Comparison of ENCODE assay signal across 8 cellular contexts in the genomic region with DNA sequence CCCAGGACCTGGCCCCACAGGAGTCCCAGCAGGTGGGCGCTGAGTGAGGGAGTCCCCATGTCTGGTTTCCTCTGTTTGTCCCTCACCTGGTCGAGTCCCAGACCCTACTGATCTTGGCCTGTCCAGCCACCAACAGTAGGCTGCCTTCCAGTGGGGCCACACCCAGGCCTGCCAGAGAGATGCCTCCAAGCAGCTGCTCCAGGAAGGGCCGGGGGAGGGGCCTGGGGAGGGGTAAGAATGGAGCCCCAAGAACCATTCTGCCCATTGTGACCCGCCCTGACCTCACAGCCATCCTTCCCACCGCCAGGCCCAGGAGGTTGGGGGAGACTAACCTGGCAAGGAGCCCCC. TPM values are rescaled to one million over a fixed set of nuclear protein-coding genes. Genes with fewer than 3 reads are reported as not detected.
A peak's percentile ranks its signal among the peaks of the same experiment; 100 is the strongest.
DNase-seq lines count a peak whose midpoint lies in the region; ATAC-seq and TF ChIP-seq lines count a peak whose summit lies in the region.

No MANE protein-coding gene starts in this region.

- H3K4me1 Mint-ChIP-seq in activated CD4-positive, alpha-beta T cell treated with anti-CD3 and anti-CD28 coated beads, Interleukin-2, amount 10 ng/mL, durations not matched to agents 24 days and 14 days, result peaks cover 12% of the 10 kb centered on the region
- H3K4me1 Mint-ChIP-seq in activated naive CD8-positive, alpha-beta T cell (ENCODE audit: low read depth), result peaks cover 14% of the 10 kb centered on the region

- TF ChIP-seq CTCF in kidney epithelial cell (IDR thresholded peaks at IDR 0.05; ENCODE audit: insufficient read depth, low read length, poor library complexity, severe bottlenecking), result no peak

- H3K4me3 ChIP-seq in kidney epithelial cell (ENCODE audit: low read depth, low read length), result peak overlapping the region; percentile 50

- ATAC-seq in HG02571 (IDR thresholded peaks at IDR 0.05; ENCODE audit: unreplicated experiment), result no peak
- no peak for ATAC-seq in GM18858 (IDR thresholded peaks at IDR 0.05; ENCODE audit: unreplicated experiment)

- no peaks in the 10 kb centered on the region for H3K36me3 Mint-ChIP-seq in activated CD4-positive, alpha-beta T cell treated with anti-CD3 and anti-CD28 coated beads, Interleukin-2, amount 10 ng/mL, durations not matched to agents 24 days and 14 days (ENCODE audit: low read depth)
- H3K36me3 Mint-ChIP-seq in activated naive CD8-positive, alpha-beta T cell, result no peaks in the 10 kb centered on the region

- H3K27ac Mint-ChIP-seq in activated CD4-positive, alpha-beta T cell treated with anti-CD3 and anti-CD28 coated beads, Interleukin-2, amount 10 ng/mL, durations not matched to agents 24 days and 14 days, result peak overlapping the region; percentile 80
- no peak overlapping the region for H3K27ac Mint-ChIP-seq in activated naive CD8-positive, alpha-beta T cell

- peaks cover 19% of the 10 kb centered on the region for H3K27me3 Mint-ChIP-seq in activated CD4-positive, alpha-beta T cell treated with anti-CD3 and anti-CD28 coated beads, Interleukin-2, amount 10 ng/mL, durations not matched to agents 24 days and 14 days
- H3K27me3 Mint-ChIP-seq in activated naive CD8-positive, alpha-beta T cell, result peaks cover 3% of the 10 kb centered on the region

- H3K36me3 ChIP-seq in kidney epithelial cell (ENCODE audit: control insufficient read depth, insufficient read depth, low read length), result no peaks in the 10 kb centered on the region

- no peaks in the 10 kb centered on the region for H3K9me3 Mint-ChIP-seq in activated CD4-positive, alpha-beta T cell treated with anti-CD3 and anti-CD28 coated beads, Interleukin-2, amount 10 ng/mL, durations not matched to agents 24 days and 14 days
- no peaks in the 10 kb centered on the region for H3K9me3 Mint-ChIP-seq in activated naive CD8-positive, alpha-beta T cell (ENCODE audit: low read depth)

- peak overlapping the region; percentile 83 for H3K4me3 Mint-ChIP-seq in activated CD4-positive, alpha-beta T cell treated with anti-CD3 and anti-CD28 coated beads, Interleukin-2, amount 10 ng/mL, durations not matched to agents 24 days and 14 days
- peak overlapping the region; percentile 84 for H3K4me3 Mint-ChIP-seq in activated naive CD8-positive, alpha-beta T cell

- no peak for DNase-seq in activated CD4-positive, alpha-beta T cell treated with anti-CD3 and anti-CD28 coated beads, Interleukin-2, amount 10 ng/mL, durations not matched to agents 24 days and 14 days
- no peak for DNase-seq in activated CD4-positive, alpha-beta T cell treated with anti-CD3 and anti-CD28 coated beads, Interleukin-2, amount 50 U/mL, for 48 hours
- no peak for DNase-seq in kidney epithelial cell (ENCODE audit: low read depth)
- DNase-seq in central memory CD4-positive, alpha-beta T cell, result no peak

- no peaks in the 10 kb centered on the region for H3K27me3 ChIP-seq in kidney epithelial cell (ENCODE audit: control insufficient read depth, insufficient read depth, low read length)

- H3K27ac ChIP-seq in temporal lobe (ENCODE audit: low read depth, low read length), result peak overlapping the region; percentile 11

- intact Hi-C loops in activated CD4-positive, alpha-beta T cell treated with anti-CD3 and anti-CD28 coated beads, Interleukin-2, amount 10 ng/mL, durations not matched to agents 24 days and 14 days (cut with micrococcal nuclease), result loop anchor here (1.0 to 10.0 kb wide), 7 partner anchors 13 to 407 kb away; partner anchors contain the start of genes CACNA1G and RSAD1

RNA-seq across cellular contexts. Expression of gene SPATA20, which starts 0.7 kb away (rescaled TPM):
- 21.6 and 22.4 TPM in 2 replicates for total RNA-seq in activated CD4-positive, alpha-beta T cell treated with anti-CD3 and anti-CD28 coated beads, Interleukin-2, amount 10 ng/mL, durations not matched to agents 24 days and 14 days
- total RNA-seq in kidney epithelial cell (58.9 and 79.4 TPM in 2 replicates), temporal lobe (16.2 TPM)

RNA-seq across cellular contexts. Expression of gene CACNA1G, which starts 12.8 kb away (rescaled TPM):
- total RNA-seq in activated CD4-positive, alpha-beta T cell treated with anti-CD3 and anti-CD28 coated beads, Interleukin-2, amount 10 ng/mL, durations not matched to agents 24 days and 14 days, result 0.07 TPM in 1 of 2 replicates, not detected in the other
- total RNA-seq in kidney epithelial cell (0.07 TPM in 1 of 2 replicates, not detected in the other), temporal lobe (8.9 TPM)

RNA-seq across cellular contexts. Expression of gene EPN3, which starts 15.2 kb away (rescaled TPM):
- total RNA-seq in activated CD4-positive, alpha-beta T cell treated with anti-CD3 and anti-CD28 coated beads, Interleukin-2, amount 10 ng/mL, durations not matched to agents 24 days and 14 days, result not detected in 2 replicates
- total RNA-seq in kidney epithelial cell, result 0.62 and 0.84 TPM in 2 replicates
- not detected for total RNA-seq in temporal lobe

RNA-seq across cellular contexts. Expression of gene MYCBPAP, which starts 39.5 kb away (rescaled TPM):
- 3.5 TPM in 2 replicates for total RNA-seq in activated CD4-positive, alpha-beta T cell treated with anti-CD3 and anti-CD28 coated beads, Interleukin-2, amount 10 ng/mL, durations not matched to agents 24 days and 14 days
- total RNA-seq in kidney epithelial cell (0.14 and 0.50 TPM in 2 replicates), temporal lobe (1.2 TPM)
